8 cellular contexts compared by ENCODE assay signal in genomic region chr6:83221886-83222479, GRCh38. TPM values are rescaled to one million over a fixed set of nuclear protein-coding genes. Genes with fewer than 3 reads are reported as not detected.
DNase-seq lines count a peak whose midpoint lies in the region; ATAC-seq and TF ChIP-seq lines count a peak whose summit lies in the region.

No MANE protein-coding gene starts in this region.

- H3K9me3 ChIP-seq in spleen: no peaks in the 10 kb centered on the region

- intact Hi-C loops in spleen (cut with DNase I; ENCODE audit: low total_unique reads): loop anchor here (5.0 kb wide), 1 partner anchor 295 kb away; no protein-coding TSS in a partner anchor

- H3K4me3 Mint-ChIP-seq in activated CD8-positive, alpha-beta memory T cell treated with anti-CD3 and anti-CD28 coated beads, Interleukin-2, amount 10 ng/mL, durations not matched to agents 7 days and 5 days: no peak overlapping the region

- no peaks in the 10 kb centered on the region for H3K36me3 ChIP-seq in spleen

- no peaks in the 10 kb centered on the region for H3K36me3 Mint-ChIP-seq in activated CD8-positive, alpha-beta memory T cell treated with anti-CD3 and anti-CD28 coated beads, Interleukin-2, amount 10 ng/mL, durations not matched to agents 7 days and 5 days

- no peak for TF ChIP-seq POLR2A in spleen (IDR thresholded peaks at IDR 0.05)

- peak in 8 of 11 experiments; percentile 18 to 44 (median 29) for TF ChIP-seq CTCF in spleen (IDR thresholded peaks at IDR 0.05 in 8 of 11, conservative IDR thresholded peaks at IDR 0.05 in 3 of 11)

- no peaks in the 10 kb centered on the region for H3K27me3 ChIP-seq in spleen (replicated peaks in 1 of 7)

- DNase-seq in NCI-H446 (lab: John Stamatoyannopoulos, UW) (peak; percentile 4 to 40), NCI-H446 treated with DMSO at 0.1 percent for 48 hours (lab: John Stamatoyannopoulos, UW) (no peak), RKO (ENCODE audit: low spot score) (peak; percentile 66), fibroblast of the conjunctiva (ENCODE audit: low read depth) (peak; percentile 28), spleen (no peak)
- DNase-seq in Jurkat, Clone E6-1 (ENCODE audit: low read depth, low spot score): peak; percentile 50
- DNase-seq in activated CD8-positive, alpha-beta memory T cell treated with anti-CD3 and anti-CD28 coated beads, Interleukin-2, amount 10 ng/mL, durations not matched to agents 7 days and 5 days: no peak

- H3K27ac ChIP-seq in spleen: no peak overlapping the region

- 30 to 61% (median 50%) methylated on average over 3 of the region's 3 CpGs for WGBS in spleen, 5 donors

- H3K9me3 Mint-ChIP-seq in activated CD8-positive, alpha-beta memory T cell treated with anti-CD3 and anti-CD28 coated beads, Interleukin-2, amount 10 ng/mL, durations not matched to agents 7 days and 5 days (ENCODE audit: low read depth): no peaks in the 10 kb centered on the region

- H3K4me1 ChIP-seq in spleen: no peaks in the 10 kb centered on the region

- H3K4me3 ChIP-seq in Jurkat, Clone E6-1 (ENCODE audit: low read length): no peak overlapping the region
- H3K4me3 ChIP-seq in spleen: no peak overlapping the region

- ATAC-seq in HG02973 (IDR thresholded peaks at IDR 0.05; ENCODE audit: unreplicated experiment): no peak
- ATAC-seq in activated CD8-positive, alpha-beta memory T cell treated with anti-CD3 and anti-CD28 coated beads, Interleukin-2, amount 10 ng/mL, durations not matched to agents 7 days and 5 days: no peak

- no peaks in the 10 kb centered on the region for H3K4me1 Mint-ChIP-seq in activated CD8-positive, alpha-beta memory T cell treated with anti-CD3 and anti-CD28 coated beads, Interleukin-2, amount 10 ng/mL, durations not matched to agents 7 days and 5 days

- peaks cover 3% of the 10 kb centered on the region for H3K27me3 Mint-ChIP-seq in activated CD8-positive, alpha-beta memory T cell treated with anti-CD3 and anti-CD28 coated beads, Interleukin-2, amount 10 ng/mL, durations not matched to agents 7 days and 5 days

- H3K27ac Mint-ChIP-seq in activated CD8-positive, alpha-beta memory T cell treated with anti-CD3 and anti-CD28 coated beads, Interleukin-2, amount 10 ng/mL, durations not matched to agents 7 days and 5 days: no peak overlapping the region

- CTCF ChIA-PET in activated CD8-positive, alpha-beta memory T cell treated with anti-CD3 and anti-CD28 coated beads, Interleukin-2, amount 10 ng/mL, durations not matched to agents 7 days and 5 days (lab: Charles Lee): interaction anchor here (1.0 to 9.6 kb wide), 13 partner anchors 8 to 469 kb away, joined by 3 to 199 read pairs (median 3); partner anchors contain the start of genes DOP1A, PRSS35 and UBE3D

RNA-seq across cellular contexts. Expression of gene RWDD2A, which starts 28.8 kb away (rescaled TPM):
- polyA plus RNA-seq in Jurkat, Clone E6-1 (2012; ENCODE audit: insufficient read depth, insufficient read length): 4.4 TPM
- total RNA-seq in spleen: 1 to 10 TPM; 1.9 to 4.2 (median 3.8) TPM
- 1 to 10 TPM; 2.1 to 2.5 (median 2.1) TPM for polyA plus RNA-seq in spleen
- 1 to 10 TPM in 1 of 2 experiments, under 1 TPM in 1; 0.91 to 1.3 TPM for total RNA-seq in activated CD8-positive, alpha-beta memory T cell treated with anti-CD3 and anti-CD28 coated beads, Interleukin-2, amount 10 ng/mL, durations not matched to agents 7 days and 5 days

RNA-seq across cellular contexts. Expression of gene PGM3, which starts 28.9 kb away (rescaled TPM):
- 23.3 TPM for polyA plus RNA-seq in Jurkat, Clone E6-1 (2012; ENCODE audit: insufficient read depth, insufficient read length)
- 10 to 100 TPM; 13.2 to 32.9 (median 26.5) TPM for total RNA-seq in spleen
- 1 to 10 TPM; 3.5 to 4.7 (median 4.2) TPM for polyA plus RNA-seq in spleen
- 10 to 100 TPM; 11.5 to 14.7 TPM for total RNA-seq in activated CD8-positive, alpha-beta memory T cell treated with anti-CD3 and anti-CD28 coated beads, Interleukin-2, amount 10 ng/mL, durations not matched to agents 7 days and 5 days

Comparison
In these comparisons a context has a peak if more than half of its experiments do, and no peak if none do; other contexts are left out.
1. DNase-seq: peak in NCI-H446 (2 of 2), Jurkat, Clone E6-1 (single experiment), RKO (single experiment) and fibroblast of the conjunctiva (single experiment); none in NCI-H446 treated with DMSO at 0.1 percent for 48 hours (single experiment), spleen (single experiment) and activated CD8-positive, alpha-beta memory T cell treated with anti-CD3 and anti-CD28 coated beads, Interleukin-2, amount 10 ng/mL, durations not matched to agents 7 days and 5 days (single experiment).